In the genomic region with DNA sequence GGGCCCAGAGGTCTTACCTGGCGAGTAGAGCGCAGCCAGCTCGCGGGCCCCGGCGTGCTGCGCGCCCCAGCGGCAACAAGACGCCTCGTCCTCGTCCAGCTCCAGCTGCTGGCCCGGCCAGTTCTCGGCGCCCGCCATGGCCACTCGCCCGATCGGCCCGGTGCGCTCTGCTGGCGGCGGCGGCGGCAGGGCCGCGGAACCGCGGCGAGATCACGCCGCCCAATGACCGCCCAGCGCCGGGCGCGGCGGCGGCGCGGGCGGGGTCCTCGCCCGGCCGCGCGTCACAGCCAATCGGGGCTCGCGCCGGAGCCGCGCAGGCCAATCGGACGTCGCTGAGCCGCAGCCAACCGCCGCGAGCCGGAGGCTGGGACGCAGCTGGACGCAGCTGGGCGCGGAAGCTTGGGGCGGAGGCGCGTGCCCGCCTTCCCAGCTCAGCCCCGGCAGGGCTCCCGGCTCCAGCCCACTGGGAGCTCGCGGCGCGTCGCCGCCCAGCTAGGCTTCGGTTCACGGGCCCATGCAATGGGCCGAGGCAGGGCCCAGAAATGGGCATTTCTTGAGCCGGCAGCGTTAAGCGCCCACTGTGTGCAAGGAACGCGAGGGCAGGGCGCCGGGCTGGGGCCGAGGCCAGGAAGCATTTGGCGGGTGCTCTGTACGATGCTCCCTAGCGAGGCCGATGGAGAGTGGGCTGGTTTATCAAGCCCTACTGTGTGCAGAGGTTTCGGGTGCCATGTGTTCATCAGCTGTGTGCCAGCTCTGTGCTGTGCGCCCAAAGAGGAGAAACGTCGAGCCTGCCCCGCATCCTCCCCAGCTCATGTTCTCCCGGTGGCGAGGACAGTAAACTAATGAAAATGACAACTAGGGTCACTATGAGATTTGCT, we compare ENCODE assay signal across 8 cellular contexts. TPM values are rescaled to one million over a fixed set of nuclear protein-coding genes. Genes with fewer than 3 reads are reported as not detected.
A peak's percentile ranks its signal among the peaks of the same experiment; 100 is the strongest.
DNase-seq lines count a peak whose midpoint lies in the region; ATAC-seq, FAIRE-seq and TF ChIP-seq lines count a peak whose summit lies in the region.

A gene (minus strand): TSS at position 224 of the 878 bp plus-strand sequence. CDS start 86 bp downstream, at position 138.

- H3K4me2 ChIP-seq in keratinocyte (ENCODE audit: control insufficient read depth, extremely low read depth, insufficient read depth, low read depth, low read length): peak within 1 kb of the TSS; percentile 100

- peaks cover 42% of the 10 kb centered on the region for H3K4me1 ChIP-seq in keratinocyte (ENCODE audit: control insufficient read depth, extremely low read depth, insufficient read depth, low read length)

- no peak for FAIRE-seq in keratinocyte (lab: Jason Lieb, UNC)

- H2AFZ ChIP-seq in keratinocyte (ENCODE audit: control insufficient read depth, low read length): peak within 1 kb of the TSS; percentile 64

- peak within 1 kb of the TSS; percentile 93 to 97 (median 96) for H3K4me3 ChIP-seq in keratinocyte (ENCODE audit: control insufficient read depth in 2 of 3, extremely low read depth in 1 of 3, insufficient read depth in 2 of 3, low read depth in 1 of 3, low read length in 3 of 3)

- H4K20me1 ChIP-seq in keratinocyte (ENCODE audit: control insufficient read depth, extremely low read depth, insufficient read depth, low read length): peaks cover 11% of the 10 kb centered on the region

- peak within 1 kb of the TSS; percentile 97 for H3K9ac ChIP-seq in keratinocyte (ENCODE audit: control insufficient read depth, extremely low read depth, insufficient read depth, low read length)

- peaks cover 46% of the 10 kb centered on the region for H3K79me2 ChIP-seq in keratinocyte (ENCODE audit: control insufficient read depth, insufficient read depth, low read length)

- H3K9me1 ChIP-seq in keratinocyte (ENCODE audit: control insufficient read depth, extremely low read depth, insufficient read depth, low read length): peaks cover 3% of the 10 kb centered on the region

- no peaks in the 10 kb centered on the region for H3K9me3 ChIP-seq in keratinocyte (ENCODE audit: control insufficient read depth, low read depth, low read length)

- H3K27me3 ChIP-seq in keratinocyte (ENCODE audit: control insufficient read depth, extremely low read depth, insufficient read depth, low read length): no peaks in the 10 kb centered on the region

- ATAC-seq in GM18868 (IDR thresholded peaks at IDR 0.05; ENCODE audit: unreplicated experiment): peak; percentile 97
- ATAC-seq in HG03135 (IDR thresholded peaks at IDR 0.05; ENCODE audit: unreplicated experiment): peak; percentile 85

- in situ Hi-C loops in ACHN (cut with HindIII; ENCODE audit: low pct_ligation_motif_present, low pct_unique_long_range_greater_than_20kb, low sequenced_read_pairs): no loop called here

- TF ChIP-seq CTCF in keratinocyte (optimal IDR thresholded peaks at IDR 0.05 in 1 of 3, IDR thresholded peaks at IDR 0.05 in 1 of 3, conservative IDR thresholded peaks at IDR 0.05 in 1 of 3; ENCODE audit: extremely low read depth in 1 of 3, insufficient read depth in 2 of 3, low read length in 3 of 3): peak in 1 of 3 experiments; percentile 4

- peak; percentile 86 for DNase-seq in ACHN
- peak; percentile 97 for DNase-seq in NCI-H345 (lab: John Stamatoyannopoulos, UW)
- peak; percentile 62 for DNase-seq in activated CD4-positive, CD25-positive, alpha-beta regulatory T cell treated with anti-CD3 and anti-CD28 coated beads, Interleukin-2, amount 50 U/mL, for 16 hours (ENCODE audit: low read depth, low spot score)
- peak; percentile 82 for DNase-seq in central memory CD4-positive, alpha-beta T cell
- no peak for DNase-seq in keratinocyte (ENCODE audit: low read depth, low spot score)
- peak; percentile 62 to 71 for DNase-seq in stimulated activated CD4-positive, alpha-beta T cell treated with anti-CD3 and anti-CD28 coated beads, Interleukin-15, amount 100 ng/mL, for 1 hour (ENCODE audit: low read depth in 1 of 2, low spot score in 1 of 2)

- dilution Hi-C loops in keratinocyte (cut with MboI; ENCODE audit: extremely low pct_ligation_motif_present, low sequenced_read_pairs): no loop called here

- H3K27ac ChIP-seq in keratinocyte (ENCODE audit: control insufficient read depth, insufficient read depth, low read length): peak within 1 kb of the TSS; percentile 94

- H3K36me3 ChIP-seq in keratinocyte (ENCODE audit: control insufficient read depth in 2 of 2, extremely low read depth in 1 of 2, insufficient read depth in 2 of 2, low read length in 2 of 2): peaks cover 7 to 12% of the 10 kb centered on the region in 2 experiments

RNA-seq across cellular contexts. Expression of the gene that starts here (rescaled TPM):
- 48.7 to 77.3 TPM (median 62.3 TPM) in 3 replicates for polyA plus RNA-seq in keratinocyte
- polyA plus RNA-seq in keratinocyte (2011; ENCODE audit: low read depth): 33.8 TPM
- polyA plus RNA-seq in keratinocyte (2011; cell fraction: cytosol; rRNA removed): 70.2 and 70.3 TPM in 2 replicates
- polyA plus RNA-seq in keratinocyte (2011; cell fraction: nucleus; rRNA removed): 95.5 and 103 TPM in 2 replicates
- 45.3 and 52.4 TPM in 2 replicates for polyA plus RNA-seq in keratinocyte (2012; ENCODE audit: low replicate concordance)
- polyA minus RNA-seq in keratinocyte: 117 to 209 TPM (median 146 TPM) in 3 replicates
- polyA minus RNA-seq in keratinocyte (2011; cell fraction: cytosol; rRNA and poly(A)+ RNA removed): 103 TPM
- polyA minus RNA-seq in keratinocyte (2011; cell fraction: nucleus; rRNA and poly(A)+ RNA removed): 42.4 and 47.5 TPM in 2 replicates
